ENCODE assay signal across 13 cellular contexts in genomic region chr21:28436286-28436932, GRCh38.
A peak's percentile ranks its signal among the peaks of the same experiment; 100 is the strongest.
DNase-seq lines count a peak whose midpoint lies in the region; ATAC-seq and TF ChIP-seq lines count a peak whose summit lies in the region.
"Had no signal": no experiment of that assay in that cellular context is flagged by ENCODE, and none has a peak within 500 bp of the region (broad histone marks: within the 10 kb centered on the region; RNA-seq: fewer than 3 reads in every experiment).

No MANE protein-coding gene starts in this region.

- no peak overlapping the region for H2AFZ ChIP-seq in fibroblast of lung (ENCODE audit: low read length)

- H3K27ac ChIP-seq in RWPE2 (ENCODE audit: poor library complexity, severe bottlenecking), result peak overlapping the region; percentile 49
- no peak overlapping the region for H3K27ac ChIP-seq in fibroblast of lung (ENCODE audit: insufficient read depth, low read length)
- no peak overlapping the region for H3K27ac ChIP-seq in lower lobe of right lung
- H3K27ac ChIP-seq: cardiac muscle cell had no signal

- H3K27me3 ChIP-seq in RWPE2 (ENCODE audit: insufficient read depth, poor library complexity, severe bottlenecking) (no peaks in the 10 kb centered on the region), fibroblast of lung (ENCODE audit: control insufficient read depth, insufficient read depth, low read length) (no peaks in the 10 kb centered on the region), H7 (ENCODE audit: control insufficient read depth, insufficient read depth, low read length) (no peaks in the 10 kb centered on the region), lower lobe of right lung (ENCODE audit: low read depth) (no peaks in the 10 kb centered on the region)

- H3K4me2 ChIP-seq in fibroblast of lung (ENCODE audit: extremely low read depth, insufficient read depth, low read length), result no peak overlapping the region

- peaks cover 15% of the 10 kb centered on the region for H3K4me1 ChIP-seq in RWPE2 (ENCODE audit: insufficient read depth, poor library complexity, severe bottlenecking)
- H3K4me1 ChIP-seq in fibroblast of lung (ENCODE audit: control insufficient read depth, extremely low read depth, insufficient read depth, low read length), result peaks cover 5% of the 10 kb centered on the region
- peaks cover 4% of the 10 kb centered on the region for H3K4me1 ChIP-seq in lower lobe of right lung

- H4K20me1 ChIP-seq in fibroblast of lung (ENCODE audit: control insufficient read depth, extremely low read depth, insufficient read depth, low read length), result no peaks in the 10 kb centered on the region

- H3K36me3 ChIP-seq in RWPE2 (ENCODE audit: low read depth) (no peaks in the 10 kb centered on the region), fibroblast of lung (ENCODE audit: control insufficient read depth, insufficient read depth, low read length) (no peaks in the 10 kb centered on the region), H7 (replicated peaks; ENCODE audit: control insufficient read depth, insufficient read depth, low read length) (no peaks in the 10 kb centered on the region), lower lobe of right lung (no peaks in the 10 kb centered on the region)
- H3K36me3 ChIP-seq: cardiac muscle cell had no signal

- no peak overlapping the region for H3K9ac ChIP-seq in fibroblast of lung (ENCODE audit: insufficient read depth, low read length)

- intact Hi-C loops in lower lobe of right lung (cut with DNase I), result no loop called here

- H3K4me3 ChIP-seq in RWPE2 (ENCODE audit: severe bottlenecking) (no peak overlapping the region), fibroblast of lung (replicated peaks in 1 of 4; ENCODE audit: control extremely low read depth in 1 of 4, insufficient read depth in 1 of 4, low read depth in 3 of 4, low read length in 4 of 4) (no peak overlapping the region), H7 (ENCODE audit: insufficient read depth, low read depth, low read length) (no peak overlapping the region), lower lobe of right lung (no peak overlapping the region)
- H3K4me3 ChIP-seq: cardiac muscle cell had no signal

- H3K9me3 ChIP-seq in RWPE2 (ENCODE audit: severe bottlenecking), result no peaks in the 10 kb centered on the region
- no peaks in the 10 kb centered on the region for H3K9me3 ChIP-seq in fibroblast of lung (ENCODE audit: control insufficient read depth, insufficient read depth, low read depth, low read length)
- H3K9me3 ChIP-seq in lower lobe of right lung, result no peaks in the 10 kb centered on the region

- TF ChIP-seq CTCF in RWPE2 (IDR thresholded peaks at IDR 0.05; ENCODE audit: poor library complexity, severe bottlenecking), result no peak
- TF ChIP-seq CTCF in fibroblast of lung (conservative IDR thresholded peaks at IDR 0.05 in 1 of 2, IDR thresholded peaks at IDR 0.05 in 1 of 2; ENCODE audit: low read depth in 1 of 2, low read length in 2 of 2), result no peak
- no peak for TF ChIP-seq CTCF in lower lobe of right lung (IDR thresholded peaks at IDR 0.05)

- ATAC-seq in RWPE2 (ENCODE audit: low read depth) (peak; percentile 92), GM21526 (IDR thresholded peaks at IDR 0.05; ENCODE audit: low FRiP score, unreplicated experiment) (no peak), lower lobe of right lung (no peak), HG03139 (IDR thresholded peaks at IDR 0.05; ENCODE audit: unreplicated experiment) (no peak)
- ATAC-seq: stimulated activated memory B cell treated with anti-CD40 and anti-IgM and Interleukin-4, amounts not matched to agents 10 μg/mL and 1 μg/mL and 100 μg/mL, for 72 hours had no signal

- no peaks in the 10 kb centered on the region for H3K79me2 ChIP-seq in fibroblast of lung (ENCODE audit: control insufficient read depth, insufficient read depth, low read length)

- peak; percentile 72 for DNase-seq in ELR (ENCODE audit: low read depth)
- no peak for DNase-seq in RWPE2 (ENCODE audit: low spot score)
- peak; percentile 51 to 77 for DNase-seq in fibroblast of lung (ENCODE audit: low read depth in 2 of 2)
- peak; percentile 84 for DNase-seq in renal cortical epithelial cell (ENCODE audit: low read depth)
- DNase-seq in H7, result no peak
- no peak for DNase-seq in lower lobe of right lung
- DNase-seq: activated CD4-positive, alpha-beta T cell treated with anti-CD3 and anti-CD28 coated beads, Interleukin-2, amount 10 ng/mL, durations not matched to agents 24 days and 14 days; endodermal cell; posterior cingulate gyrus had no signal

Comparison
In these comparisons a context has a peak if more than half of its experiments do, and no peak if none do; other contexts are left out.
1. DNase-seq: peak in ELR (single experiment), fibroblast of lung (2 of 2) and renal cortical epithelial cell (single experiment); none in RWPE2 (single experiment), H7 (single experiment) and lower lobe of right lung (single experiment).